In the genomic region with DNA sequence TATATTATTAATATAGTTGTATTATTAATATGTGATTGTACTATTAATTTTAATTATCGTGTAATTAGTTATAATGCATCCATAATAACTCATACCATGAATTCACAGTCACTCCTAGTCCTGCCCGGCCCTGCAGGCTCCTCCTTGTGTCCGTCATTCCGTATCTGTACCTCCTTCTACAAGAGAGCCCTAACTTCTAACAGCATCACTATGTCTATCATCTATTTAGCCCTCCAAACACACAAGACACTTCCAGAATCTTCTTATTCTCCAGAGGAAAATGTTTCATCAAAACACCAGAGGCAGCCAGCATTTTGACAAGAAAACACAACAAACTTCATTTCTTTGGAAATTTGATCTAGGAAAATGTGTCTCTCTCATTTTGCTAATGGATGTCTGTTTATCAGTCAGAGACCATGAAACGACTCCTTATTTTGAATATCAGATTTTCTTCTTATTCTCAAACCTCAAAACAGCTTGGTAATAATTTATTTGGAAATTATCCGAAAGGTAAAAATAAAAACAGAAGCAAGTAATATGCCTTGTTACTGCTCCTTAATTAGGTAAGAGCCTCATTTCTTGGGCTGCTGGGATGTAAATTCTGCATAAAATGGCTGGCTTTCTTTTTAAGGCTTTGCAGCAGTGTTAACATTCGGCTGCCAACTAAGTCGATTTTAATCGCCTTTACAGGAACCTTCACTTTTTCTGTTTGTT, we compare ENCODE assay signal across 1 cellular context.
TF ChIP-seq lines count a peak whose summit lies in the region.

No MANE protein-coding gene starts in this region.

TF ChIP-seq in K562, 482 proteins besides CTCF, POLR2A, EP300 and RAD21 (continued from another document and continues in another):
- peak in 1 of 2 experiments; percentile 36 for TF ChIP-seq AFF1 (IDR thresholded peaks at IDR 0.05; ENCODE audit: low read depth in 1 of 2, partially characterized antibody in 2 of 2)
- no peak for TF ChIP-seq SIRT6 (IDR thresholded peaks at IDR 0.05; ENCODE audit: low read depth, low read length)
- TF ChIP-seq RFX1 (IDR thresholded peaks at IDR 0.05): no peak
- TF ChIP-seq ELF4 (CRISPR knock-in tag; IDR thresholded peaks at IDR 0.05): no peak
- TF ChIP-seq ZZZ3 (IDR thresholded peaks at IDR 0.05): no peak
- TF ChIP-seq ETS2 (tag; IDR thresholded peaks at IDR 0.05; ENCODE audit: borderline replicate concordance, poor library complexity, severe bottlenecking): no peak
- peak; percentile 43; the same call in 1 of the 2 replicates for TF ChIP-seq GABPA (tag; conservative IDR thresholded peaks at IDR 0.05; ENCODE audit: low read depth)
- TF ChIP-seq NCOR1 (IDR thresholded peaks at IDR 0.05): no peak
- TF ChIP-seq KAT8 (IDR thresholded peaks at IDR 0.05; ENCODE audit: low read depth): no peak; the same call in 1 of the 2 replicates
- TF ChIP-seq, protein P1, sequence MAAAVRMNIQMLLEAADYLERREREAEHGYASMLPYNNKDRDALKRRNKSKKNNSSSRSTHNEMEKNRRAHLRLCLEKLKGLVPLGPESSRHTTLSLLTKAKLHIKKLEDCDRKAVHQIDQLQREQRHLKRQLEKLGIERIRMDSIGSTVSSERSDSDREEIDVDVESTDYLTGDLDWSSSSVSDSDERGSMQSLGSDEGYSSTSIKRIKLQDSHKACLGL (CRISPR knock-in tag; IDR thresholded peaks at IDR 0.05; ENCODE audit: borderline replicate concordance, poor library complexity, severe bottlenecking): no peak
- peak; percentile 5; the same call in 1 of the 2 replicates for TF ChIP-seq STAT5A (IDR thresholded peaks at IDR 0.05; ENCODE audit: borderline replicate concordance, low read length)
- no peak for TF ChIP-seq SMARCC2 (IDR thresholded peaks at IDR 0.05; ENCODE audit: low read depth)
- TF ChIP-seq POLR3A (IDR thresholded peaks at IDR 0.05; ENCODE audit: borderline replicate concordance, extremely low read depth, insufficient read depth, insufficient read length): no peak
- TF ChIP-seq ZNF263 (CRISPR knock-in tag; IDR thresholded peaks at IDR 0.05; ENCODE audit: borderline replicate concordance): no peak
- TF ChIP-seq MCM7 (IDR thresholded peaks at IDR 0.05): no peak
- TF ChIP-seq PTBP1 (IDR thresholded peaks at IDR 0.05; ENCODE audit: low read depth, low read length): no peak
- TF ChIP-seq DACH1 (IDR thresholded peaks at IDR 0.05; ENCODE audit: partially characterized antibody): peak; percentile 87
- TF ChIP-seq, protein P2, sequence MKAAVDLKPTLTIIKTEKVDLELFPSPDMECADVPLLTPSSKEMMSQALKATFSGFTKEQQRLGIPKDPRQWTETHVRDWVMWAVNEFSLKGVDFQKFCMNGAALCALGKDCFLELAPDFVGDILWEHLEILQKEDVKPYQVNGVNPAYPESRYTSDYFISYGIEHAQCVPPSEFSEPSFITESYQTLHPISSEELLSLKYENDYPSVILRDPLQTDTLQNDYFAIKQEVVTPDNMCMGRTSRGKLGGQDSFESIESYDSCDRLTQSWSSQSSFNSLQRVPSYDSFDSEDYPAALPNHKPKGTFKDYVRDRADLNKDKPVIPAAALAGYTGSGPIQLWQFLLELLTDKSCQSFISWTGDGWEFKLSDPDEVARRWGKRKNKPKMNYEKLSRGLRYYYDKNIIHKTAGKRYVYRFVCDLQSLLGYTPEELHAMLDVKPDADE (conservative IDR thresholded peaks at IDR 0.05; ENCODE audit: control insufficient read depth, low read depth, low read length): no peak
- no peak for TF ChIP-seq TAF9B (IDR thresholded peaks at IDR 0.05; ENCODE audit: partially characterized antibody)
- TF ChIP-seq ATF7 (IDR thresholded peaks at IDR 0.05): no peak
- TF ChIP-seq ZNF165 (CRISPR knock-in tag; IDR thresholded peaks at IDR 0.05; ENCODE audit: borderline replicate concordance): no peak
- TF ChIP-seq, protein P3, sequence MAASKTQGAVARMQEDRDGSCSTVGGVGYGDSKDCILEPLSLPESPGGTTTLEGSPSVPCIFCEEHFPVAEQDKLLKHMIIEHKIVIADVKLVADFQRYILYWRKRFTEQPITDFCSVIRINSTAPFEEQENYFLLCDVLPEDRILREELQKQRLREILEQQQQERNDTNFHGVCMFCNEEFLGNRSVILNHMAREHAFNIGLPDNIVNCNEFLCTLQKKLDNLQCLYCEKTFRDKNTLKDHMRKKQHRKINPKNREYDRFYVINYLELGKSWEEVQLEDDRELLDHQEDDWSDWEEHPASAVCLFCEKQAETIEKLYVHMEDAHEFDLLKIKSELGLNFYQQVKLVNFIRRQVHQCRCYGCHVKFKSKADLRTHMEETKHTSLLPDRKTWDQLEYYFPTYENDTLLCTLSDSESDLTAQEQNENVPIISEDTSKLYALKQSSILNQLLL (CRISPR knock-in tag; IDR thresholded peaks at IDR 0.05; ENCODE audit: borderline replicate concordance): no peak
- no peak for TF ChIP-seq RBM25 (IDR thresholded peaks at IDR 0.05; ENCODE audit: low read depth, low read length, severe bottlenecking)
- TF ChIP-seq ZNF609 (CRISPR knock-in tag; IDR thresholded peaks at IDR 0.05; ENCODE audit: borderline replicate concordance): no peak
- peak; percentile 29 for TF ChIP-seq NCOA4 (IDR thresholded peaks at IDR 0.05; ENCODE audit: partially characterized antibody)
- peak in 1 of 2 experiments; percentile 35; a peak in 1 of 4 replicates for TF ChIP-seq MNT (conservative IDR thresholded peaks at IDR 0.05)
- no peak for TF ChIP-seq ZBTB2 (IDR thresholded peaks at IDR 0.05)
- TF ChIP-seq THAP12 (CRISPR knock-in tag; IDR thresholded peaks at IDR 0.05): no peak
- no peak for TF ChIP-seq ZNF212 (CRISPR knock-in tag; IDR thresholded peaks at IDR 0.05)
- no peak for TF ChIP-seq PHF8 (IDR thresholded peaks at IDR 0.05; ENCODE audit: borderline replicate concordance, low read length)
- TF ChIP-seq ZNF23 (CRISPR knock-in tag; IDR thresholded peaks at IDR 0.05): no peak
- no peak for TF ChIP-seq CCNT2 (IDR thresholded peaks at IDR 0.05; ENCODE audit: borderline replicate concordance, extremely low read depth, insufficient read length, low read depth, low read length)
- TF ChIP-seq, protein P4, sequence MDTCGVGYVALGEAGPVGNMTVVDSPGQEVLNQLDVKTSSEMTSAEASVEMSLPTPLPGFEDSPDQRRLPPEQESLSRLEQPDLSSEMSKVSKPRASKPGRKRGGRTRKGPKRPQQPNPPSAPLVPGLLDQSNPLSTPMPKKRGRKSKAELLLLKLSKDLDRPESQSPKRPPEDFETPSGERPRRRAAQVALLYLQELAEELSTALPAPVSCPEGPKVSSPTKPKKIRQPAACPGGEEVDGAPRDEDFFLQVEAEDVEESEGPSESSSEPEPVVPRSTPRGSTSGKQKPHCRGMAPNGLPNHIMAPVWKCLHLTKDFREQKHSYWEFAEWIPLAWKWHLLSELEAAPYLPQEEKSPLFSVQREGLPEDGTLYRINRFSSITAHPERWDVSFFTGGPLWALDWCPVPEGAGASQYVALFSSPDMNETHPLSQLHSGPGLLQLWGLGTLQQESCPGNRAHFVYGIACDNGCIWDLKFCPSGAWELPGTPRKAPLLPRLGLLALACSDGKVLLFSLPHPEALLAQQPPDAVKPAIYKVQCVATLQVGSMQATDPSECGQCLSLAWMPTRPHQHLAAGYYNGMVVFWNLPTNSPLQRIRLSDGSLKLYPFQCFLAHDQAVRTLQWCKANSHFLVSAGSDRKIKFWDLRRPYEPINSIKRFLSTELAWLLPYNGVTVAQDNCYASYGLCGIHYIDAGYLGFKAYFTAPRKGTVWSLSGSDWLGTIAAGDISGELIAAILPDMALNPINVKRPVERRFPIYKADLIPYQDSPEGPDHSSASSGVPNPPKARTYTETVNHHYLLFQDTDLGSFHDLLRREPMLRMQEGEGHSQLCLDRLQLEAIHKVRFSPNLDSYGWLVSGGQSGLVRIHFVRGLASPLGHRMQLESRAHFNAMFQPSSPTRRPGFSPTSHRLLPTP (IDR thresholded peaks at IDR 0.05; ENCODE audit: borderline replicate concordance, extremely low read depth, insufficient read length): no peak
